ENCODE assay signal across 1 cellular context in genomic region chr1:111200802-111201161, GRCh38.
TF ChIP-seq lines count a peak whose summit lies in the region.

No MANE protein-coding gene starts in this region.

TF ChIP-seq in GM12878, 131 proteins besides CTCF, POLR2A, EP300 and RAD21 (continued from another document):
- TF ChIP-seq RELB (IDR thresholded peaks at IDR 0.05; ENCODE audit: low read depth): no peak
- TF ChIP-seq NR2C1 (IDR thresholded peaks at IDR 0.05): peak; percentile 44; the same call in 1 of the 2 replicates
- TF ChIP-seq TCF12 (IDR thresholded peaks at IDR 0.05; ENCODE audit: low read depth, low read length): no peak
- TF ChIP-seq TAF1 (IDR thresholded peaks at IDR 0.05; ENCODE audit: borderline replicate concordance, low read depth, low read length): 0 out of 2 replicates have a peak, but pooled peaks have one; percentile 5
